Comparison of ENCODE assay signal across 11 cellular contexts in the genomic region with DNA sequence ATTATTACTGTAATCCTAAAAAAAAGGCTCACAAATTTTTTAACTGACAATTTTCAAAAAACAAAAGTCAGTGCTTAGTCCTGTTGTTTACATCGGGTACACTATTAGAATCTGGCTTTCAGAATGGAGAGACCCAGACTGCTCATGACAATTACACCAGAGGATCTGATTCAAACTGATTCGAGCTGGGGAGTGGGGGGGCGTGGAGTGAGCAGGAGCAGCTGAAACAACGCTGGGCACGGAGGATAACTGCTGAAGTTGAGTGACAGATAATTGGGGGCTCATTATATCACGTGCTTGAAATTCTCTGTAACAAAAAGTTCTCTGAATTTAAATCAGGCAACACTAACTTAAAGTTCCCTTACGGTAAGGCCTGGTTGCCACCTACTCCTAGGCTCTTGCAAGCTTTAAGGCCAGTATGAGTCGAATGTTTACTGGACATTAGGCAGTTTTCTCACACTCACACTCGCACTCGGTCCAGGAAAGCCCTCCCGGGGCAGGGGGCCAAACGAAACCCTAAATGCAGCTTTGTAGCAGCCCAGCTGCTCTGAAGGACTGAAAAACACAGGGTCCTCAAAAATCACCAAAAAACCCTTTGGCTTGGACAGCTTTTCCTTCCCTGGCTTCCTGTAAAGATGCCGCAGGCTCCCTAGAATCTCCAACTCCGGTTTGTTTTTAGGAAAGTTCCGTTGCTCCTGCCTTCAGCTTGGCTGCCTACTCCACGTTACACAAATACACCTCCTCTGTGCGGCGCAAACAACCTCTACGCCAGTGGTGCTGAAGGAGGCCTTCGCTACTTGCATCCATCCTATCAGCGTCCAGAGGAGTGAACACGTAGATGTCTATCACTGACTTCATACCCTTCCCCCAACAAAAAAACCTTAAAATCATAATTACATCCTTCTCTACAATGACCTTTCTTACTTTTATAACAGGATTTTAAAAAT. TPM values are rescaled to one million over a fixed set of nuclear protein-coding genes. Genes with fewer than 3 reads are reported as not detected.
DNase-seq lines count a peak whose midpoint lies in the region; ATAC-seq and TF ChIP-seq lines count a peak whose summit lies in the region.
"Had no signal": no experiment of that assay in that cellular context is flagged by ENCODE, and none has a peak within 500 bp of the region (broad histone marks: within the 10 kb centered on the region; RNA-seq: fewer than 3 reads in every experiment).

No MANE protein-coding gene starts in this region.

- no peaks in the 10 kb centered on the region for H3K9me3 ChIP-seq in ascending aorta
- H3K9me3 ChIP-seq in mesodermal cell (ENCODE audit: control insufficient read depth, low read length) = no peaks in the 10 kb centered on the region
- no peaks in the 10 kb centered on the region for H3K9me3 ChIP-seq in thoracic aorta

- peak overlapping the region; percentile 69 for H3K27ac Mint-ChIP-seq in activated naive CD4-positive, alpha-beta T cell treated with anti-CD3 and anti-CD28 coated beads, Interleukin-2, amount 10 ng/mL, durations not matched to agents 7 days and 5 days

- H3K4me1 ChIP-seq in ascending aorta (peaks cover 56 to 94% of the 10 kb centered on the region in 2 donors), mesodermal cell (ENCODE audit: control insufficient read depth, insufficient read depth, low read length, poor library complexity, severe bottlenecking) (peaks cover 25% of the 10 kb centered on the region), thoracic aorta (ENCODE audit: control insufficient read depth in 1 of 2, low read depth in 2 of 2) (peaks cover 81 to 98% of the 10 kb centered on the region in 2 donors)

- peaks cover 45% of the 10 kb centered on the region for H3K36me3 Mint-ChIP-seq in activated naive CD4-positive, alpha-beta T cell treated with anti-CD3 and anti-CD28 coated beads, Interleukin-2, amount 10 ng/mL, durations not matched to agents 7 days and 5 days

- no peaks in the 10 kb centered on the region for H3K36me3 ChIP-seq in ascending aorta
- H3K36me3 ChIP-seq in mesodermal cell (ENCODE audit: control insufficient read depth, insufficient read depth, low read length) = peaks cover 13% of the 10 kb centered on the region
- no peaks in the 10 kb centered on the region for H3K36me3 ChIP-seq in thoracic aorta

- TF ChIP-seq CTCF in ascending aorta (IDR thresholded peaks at IDR 0.05) = no peak
- no peak for TF ChIP-seq CTCF in thoracic aorta (IDR thresholded peaks at IDR 0.05)

- intact Hi-C loops in ascending aorta (cut with DNase I) = loop anchor here (10.0 kb wide), 1 partner anchor 292 kb away; no protein-coding TSS in a partner anchor

- no peak for ATAC-seq in thoracic aorta (ENCODE audit: insufficient number of reproducible peaks, low FRiP score, low read depth)
- no peak for ATAC-seq in GM19452 (IDR thresholded peaks at IDR 0.05; ENCODE audit: unreplicated experiment)
- no peak for ATAC-seq in GM21367 (IDR thresholded peaks at IDR 0.05; ENCODE audit: unreplicated experiment)

- peak overlapping the region; percentile 73 to 93 for H3K27ac ChIP-seq in ascending aorta
- H3K27ac ChIP-seq in mesodermal cell (ENCODE audit: low read depth, low read length, severe bottlenecking) = peak overlapping the region; percentile 18
- H3K27ac ChIP-seq in thoracic aorta = peak overlapping the region; percentile 72 to 80

- no peak overlapping the region for H3K4me3 Mint-ChIP-seq in activated naive CD4-positive, alpha-beta T cell treated with anti-CD3 and anti-CD28 coated beads, Interleukin-2, amount 10 ng/mL, durations not matched to agents 7 days and 5 days

- H3K9me3 Mint-ChIP-seq in activated naive CD4-positive, alpha-beta T cell treated with anti-CD3 and anti-CD28 coated beads, Interleukin-2, amount 10 ng/mL, durations not matched to agents 7 days and 5 days = no peaks in the 10 kb centered on the region

- no peaks in the 10 kb centered on the region for H3K27me3 Mint-ChIP-seq in activated naive CD4-positive, alpha-beta T cell treated with anti-CD3 and anti-CD28 coated beads, Interleukin-2, amount 10 ng/mL, durations not matched to agents 7 days and 5 days

- no peak for DNase-seq in activated naive CD4-positive, alpha-beta T cell treated with anti-CD3 and anti-CD28 coated beads, Interleukin-2, amount 10 ng/mL, durations not matched to agents 7 days and 5 days
- DNase-seq in activated naive CD4-positive, alpha-beta T cell treated with anti-CD3 and anti-CD28 coated beads, Interleukin-2, amount 50 U/mL, for 16 hours = no peak
- DNase-seq in ascending aorta (ENCODE audit: low spot score in 2 of 2) (peak in 1 of 2 donors; percentile 81), thoracic aorta (ENCODE audit: low spot score) (no peak), NOMO-1 treated with DMSO at 0.1 percent for 48 hours (lab: John Stamatoyannopoulos, UW; ENCODE audit: unreplicated experiment) (no peak)
- DNase-seq: activated T-cell treated with anti-CD3 and anti-CD28 coated beads, Interleukin-2, amount 50 U/mL, for 1 hour; effector CD8-positive, alpha-beta T cell; T-helper 1 cell had no signal

- H3K4me1 Mint-ChIP-seq in activated naive CD4-positive, alpha-beta T cell treated with anti-CD3 and anti-CD28 coated beads, Interleukin-2, amount 10 ng/mL, durations not matched to agents 7 days and 5 days = peaks cover 80% of the 10 kb centered on the region

- CTCF ChIA-PET in activated naive CD4-positive, alpha-beta T cell treated with anti-CD3 and anti-CD28 coated beads, Interleukin-2, amount 10 ng/mL, durations not matched to agents 7 days and 5 days (lab: Charles Lee) = interaction anchor here (1.0 kb wide), 2 partner anchors 37 to 140 kb away, joined by 3 read pairs; no protein-coding TSS in a partner anchor

- peak overlapping the region; percentile 11 to 31 for H3K4me3 ChIP-seq in ascending aorta
- no peak overlapping the region for H3K4me3 ChIP-seq in mesodermal cell (ENCODE audit: extremely low read depth, insufficient read depth, low read length, poor library complexity, severe bottlenecking)
- peak overlapping the region; percentile 27 for H3K4me3 ChIP-seq in thoracic aorta

- 88 to 89% methylated on average over 18 to 19 of the region's 22 CpGs for WGBS in mesodermal cell (ENCODE audit: insufficient coverage in 2 of 2), 2 experiments

- H3K27me3 ChIP-seq in ascending aorta (no peaks in the 10 kb centered on the region), thoracic aorta (replicated peaks; ENCODE audit: insufficient read depth) (no peaks in the 10 kb centered on the region)

RNA-seq across cellular contexts. Expression of a gene that starts 42.9 kb away (rescaled TPM):
- total RNA-seq in ascending aorta (102 TPM), thoracic aorta (100 to 1,000 TPM; 119 to 174 TPM)
- 296 TPM for polyA plus RNA-seq in mesodermal cell (2013, experiment 1 of 2)
- polyA plus RNA-seq in mesodermal cell (2013, experiment 2 of 2) = 276 TPM

Comparison
In these comparisons a context has a peak if more than half of its experiments do, and no peak if none do; other contexts are left out.
1. H3K27ac ChIP-seq: peak in every context shown above with its lines; median percentile 83 in ascending aorta; 76 in thoracic aorta; 18 in mesodermal cell.